Comparison of ENCODE assay signal across 9 cellular contexts in genomic region chr18:13219576-13219975, GRCh38. TPM values are rescaled to one million over a fixed set of nuclear protein-coding genes. Genes with fewer than 3 reads are reported as not detected.
DNase-seq lines count a peak whose midpoint lies in the region; ATAC-seq and TF ChIP-seq lines count a peak whose summit lies in the region.
"Had no signal": no experiment of that assay in that cellular context is flagged by ENCODE, and none has a peak within 500 bp of the region (broad histone marks: within the 10 kb centered on the region; RNA-seq: fewer than 3 reads in every experiment).

No MANE protein-coding gene starts in this region.

- TF ChIP-seq POLR2A in GM18505 (IDR thresholded peaks at IDR 0.05; ENCODE audit: borderline replicate concordance, extremely low read depth, insufficient read depth, insufficient read length), result no peak

- no peaks in the 10 kb centered on the region for H3K9me3 Mint-ChIP-seq in activated CD4-positive, alpha-beta memory T cell treated with anti-CD3 and anti-CD28 coated beads, Interleukin-2, amount 10 ng/mL, durations not matched to agents 7 days and 5 days
- H3K9me3 Mint-ChIP-seq in stimulated activated naive B cell treated with anti-CD40 and anti-IgM and Interleukin-4, amounts not matched to agents 10 μg/mL and 1 μg/mL and 100 μg/mL, for 72 hours, result no peaks in the 10 kb centered on the region

- H3K36me3 Mint-ChIP-seq in activated CD4-positive, alpha-beta memory T cell treated with anti-CD3 and anti-CD28 coated beads, Interleukin-2, amount 10 ng/mL, durations not matched to agents 7 days and 5 days (ENCODE audit: low read depth), result no peaks in the 10 kb centered on the region
- no peaks in the 10 kb centered on the region for H3K36me3 Mint-ChIP-seq in stimulated activated naive B cell treated with anti-CD40 and anti-IgM and Interleukin-4, amounts not matched to agents 10 μg/mL and 1 μg/mL and 100 μg/mL, for 72 hours

- peaks cover 49% of the 10 kb centered on the region for H3K27me3 Mint-ChIP-seq in activated CD4-positive, alpha-beta memory T cell treated with anti-CD3 and anti-CD28 coated beads, Interleukin-2, amount 10 ng/mL, durations not matched to agents 7 days and 5 days
- H3K27me3 Mint-ChIP-seq in stimulated activated naive B cell treated with anti-CD40 and anti-IgM and Interleukin-4, amounts not matched to agents 10 μg/mL and 1 μg/mL and 100 μg/mL, for 72 hours, result peaks cover 41 to 48% of the 10 kb centered on the region in 2 donors

- DNase-seq in NCI-H526 treated with DMSO at 0.1 percent for 48 hours (lab: John Stamatoyannopoulos, UW) (peak; percentile 29), NCI-H526 (lab: John Stamatoyannopoulos, UW) (no peak), kidney tubule cell (ENCODE audit: low spot score) (peak; percentile 24), NCI-H774 (lab: John Stamatoyannopoulos, UW) (no peak), NCI-H1417 (lab: John Stamatoyannopoulos, UW) (no peak)
- DNase-seq in activated CD4-positive, alpha-beta memory T cell treated with anti-CD3 and anti-CD28 coated beads, Interleukin-2, amount 10 ng/mL, durations not matched to agents 7 days and 5 days, result no peak
- DNase-seq in stimulated activated naive B cell treated with anti-CD40 and anti-IgM and Interleukin-4, amounts not matched to agents 10 μg/mL and 1 μg/mL and 100 μg/mL, for 72 hours, result no peak
- DNase-seq: stimulated activated CD4-positive, alpha-beta T cell treated with anti-CD3 and anti-CD28 coated beads, Interleukin-2, amount 100 ng/mL, for 48 hours had no signal

- H3K27ac Mint-ChIP-seq in activated CD4-positive, alpha-beta memory T cell treated with anti-CD3 and anti-CD28 coated beads, Interleukin-2, amount 10 ng/mL, durations not matched to agents 7 days and 5 days, result no peak overlapping the region
- peak overlapping the region; percentile 1 for H3K27ac Mint-ChIP-seq in stimulated activated naive B cell treated with anti-CD40 and anti-IgM and Interleukin-4, amounts not matched to agents 10 μg/mL and 1 μg/mL and 100 μg/mL, for 72 hours

- POLR2A ChIA-PET in activated CD4-positive, alpha-beta memory T cell treated with anti-CD3 and anti-CD28 coated beads, Interleukin-2, amount 10 ng/mL, durations not matched to agents 7 days and 5 days (lab: Charles Lee), result interaction anchor here (0.6 to 1.0 kb wide), 3 partner anchors 56 to 392 kb away, joined by 3 to 4 read pairs (median 3); no protein-coding TSS in a partner anchor

- no peak for ATAC-seq in stimulated activated naive B cell treated with anti-CD40 and anti-IgM and Interleukin-4, amounts not matched to agents 10 μg/mL and 1 μg/mL and 100 μg/mL, for 72 hours (replicated peaks)
- no peak for ATAC-seq in GM18505 (IDR thresholded peaks at IDR 0.05; ENCODE audit: unreplicated experiment)

- H3K4me1 Mint-ChIP-seq in activated CD4-positive, alpha-beta memory T cell treated with anti-CD3 and anti-CD28 coated beads, Interleukin-2, amount 10 ng/mL, durations not matched to agents 7 days and 5 days, result peaks cover 20% of the 10 kb centered on the region
- H3K4me1 Mint-ChIP-seq in stimulated activated naive B cell treated with anti-CD40 and anti-IgM and Interleukin-4, amounts not matched to agents 10 μg/mL and 1 μg/mL and 100 μg/mL, for 72 hours, result peaks cover 9 to 54% of the 10 kb centered on the region in 2 donors

- peak overlapping the region; percentile 70 for H3K4me3 Mint-ChIP-seq in activated CD4-positive, alpha-beta memory T cell treated with anti-CD3 and anti-CD28 coated beads, Interleukin-2, amount 10 ng/mL, durations not matched to agents 7 days and 5 days
- H3K4me3 Mint-ChIP-seq in stimulated activated naive B cell treated with anti-CD40 and anti-IgM and Interleukin-4, amounts not matched to agents 10 μg/mL and 1 μg/mL and 100 μg/mL, for 72 hours, result peak overlapping the region; percentile 13 to 80

- CTCF ChIA-PET in activated CD4-positive, alpha-beta memory T cell treated with anti-CD3 and anti-CD28 coated beads, Interleukin-2, amount 10 ng/mL, durations not matched to agents 7 days and 5 days (lab: Charles Lee), result no interaction called here

RNA-seq across cellular contexts. Expression of gene LDLRAD4, which starts 1.0 kb away (rescaled TPM):
- total RNA-seq in activated CD4-positive, alpha-beta memory T cell treated with anti-CD3 and anti-CD28 coated beads, Interleukin-2, amount 10 ng/mL, durations not matched to agents 7 days and 5 days, result 10 to 100 TPM; 19.1 to 22.4 TPM

Comparison
In these comparisons a context has a peak if more than half of its experiments do, and no peak if none do; other contexts are left out.
1. DNase-seq: peak in NCI-H526 treated with DMSO at 0.1 percent for 48 hours (single experiment) and kidney tubule cell (single experiment); none in NCI-H526 (0 of 2), activated CD4-positive, alpha-beta memory T cell treated with anti-CD3 and anti-CD28 coated beads, Interleukin-2, amount 10 ng/mL, durations not matched to agents 7 days and 5 days (single experiment), stimulated activated naive B cell treated with anti-CD40 and anti-IgM and Interleukin-4, amounts not matched to agents 10 μg/mL and 1 μg/mL and 100 μg/mL, for 72 hours (single experiment), NCI-H774 (single experiment) and NCI-H1417 (0 of 3).